ENCODE assay signal across 12 cellular contexts in the genomic region with DNA sequence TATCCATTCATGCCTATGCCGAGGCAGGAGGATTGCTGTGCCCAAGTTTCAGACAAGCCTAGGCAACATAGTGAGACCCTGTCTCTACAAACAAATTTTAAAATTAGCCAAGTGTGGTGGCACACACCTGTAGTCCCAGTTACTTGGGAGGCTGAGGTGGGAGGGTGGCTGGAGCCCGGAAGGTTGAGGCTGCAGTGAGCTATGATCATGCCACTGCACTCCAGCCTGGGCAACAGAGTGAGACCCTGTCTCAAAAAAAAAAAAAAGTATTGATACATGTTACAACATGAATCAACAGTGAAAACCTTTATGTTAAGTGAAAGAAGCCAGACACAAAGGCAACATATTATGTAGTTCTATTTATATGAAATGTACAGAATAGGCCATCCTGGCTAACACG. TPM values are rescaled to one million over a fixed set of nuclear protein-coding genes. Genes with fewer than 3 reads are reported as not detected.
DNase-seq lines count a peak whose midpoint lies in the region; ATAC-seq and TF ChIP-seq lines count a peak whose summit lies in the region.
"Not testable (repeated sequence)": the region's sequence is repeated elsewhere in the genome, so short reads cannot be mapped to it uniquely, and the experiment has no call there.
"Had no signal": no experiment of that assay in that cellular context is flagged by ENCODE, and none has a peak within 500 bp of the region (broad histone marks: within the 10 kb centered on the region; RNA-seq: fewer than 3 reads in every experiment).

No MANE protein-coding gene starts in this region.

- H3K4me2 ChIP-seq in BLaER1 treated with 17β-estradiol and CSF1 and Interleukin-3, amounts not matched to agents 10 nM and 100 nM = peak overlapping the region; percentile 63 to 96 (median 76); a peak in 19 of 22 replicates
- H3K4me2 ChIP-seq in Karpas-422 (ENCODE audit: low read depth, low read length, poor library complexity, severe bottlenecking) = not testable (repeated sequence)

- not testable (repeated sequence) for H3K4me1 Mint-ChIP-seq in WTC11
- H3K4me1 Mint-ChIP-seq in activated T-helper 17 cell treated with anti-CD3 and anti-CD28 coated beads, Interleukin-2, amount 50 U/mL, for 72 hours = peaks cover 22% of the 10 kb centered on the region
- peaks cover 35% of the 10 kb centered on the region for H3K4me1 Mint-ChIP-seq in central memory CD8-positive, alpha-beta T cell
- peaks cover 21 to 28% of the 10 kb centered on the region in 2 donors for H3K4me1 Mint-ChIP-seq in natural killer cell treated with Interleukin-12 subunit alpha and Interleukin-12 subunit beta and Interleukin-15 and Interleukin-18, amount 100 ng/mL, for 72 hours (ENCODE audit: low read depth in 2 of 2)

- CTCF ChIA-PET in WTC11 (lab: Charles Lee) = interaction anchor here (0.6 to 1.4 kb wide), 6 partner anchors 14 to 288 kb away, joined by 3 to 7 read pairs (median 3); no protein-coding TSS in a partner anchor

- H3K79me2 ChIP-seq in Karpas-422 (ENCODE audit: low read length) = not testable (repeated sequence)

- H2AFZ ChIP-seq in Karpas-422 (ENCODE audit: low read length) = not testable (repeated sequence)

- not testable (repeated sequence) for H3K9me2 ChIP-seq in Karpas-422 (replicated peaks; ENCODE audit: insufficient read depth, low read length)

- H3K4me3 ChIP-seq in BLaER1 treated with 17β-estradiol and CSF1 and Interleukin-3, amounts not matched to agents 10 nM and 100 nM; Karpas-422 (ENCODE audit: low read length): not testable (repeated sequence)

- H3K27me3 ChIP-seq in BLaER1 treated with 17β-estradiol and CSF1 and Interleukin-3, amounts not matched to agents 10 nM and 100 nM; Karpas-422 (ENCODE audit: low read length): not testable (repeated sequence)

- H3K36me3 ChIP-seq in BLaER1 treated with 17β-estradiol and CSF1 and Interleukin-3, amounts not matched to agents 10 nM and 100 nM; Karpas-422 (ENCODE audit: insufficient read depth, low read length): not testable (repeated sequence)

- H3K27me3 Mint-ChIP-seq in WTC11 (ENCODE audit: low read depth); activated T-helper 17 cell treated with anti-CD3 and anti-CD28 coated beads, Interleukin-2, amount 50 U/mL, for 72 hours: not testable (repeated sequence)
- H3K27me3 Mint-ChIP-seq in central memory CD8-positive, alpha-beta T cell = peaks cover 10% of the 10 kb centered on the region
- H3K27me3 Mint-ChIP-seq in natural killer cell treated with Interleukin-12 subunit alpha and Interleukin-12 subunit beta and Interleukin-15 and Interleukin-18, amount 100 ng/mL, for 72 hours = peaks cover 28 to 32% of the 10 kb centered on the region in 2 donors

- ATAC-seq in WTC11; activated T-helper 17 cell treated with anti-CD3 and anti-CD28 coated beads, Interleukin-2, amount 50 U/mL, for 72 hours (replicated peaks); central memory CD8-positive, alpha-beta T cell (replicated peaks; ENCODE audit: extremely low read depth, poor library complexity, severe bottlenecking); natural killer cell treated with Interleukin-12 subunit alpha and Interleukin-12 subunit beta and Interleukin-15 and Interleukin-18, amount 100 ng/mL, for 72 hours: not testable (repeated sequence)

- H3K9me3 ChIP-seq in BLaER1 treated with 17β-estradiol and CSF1 and Interleukin-3, amounts not matched to agents 10 nM and 100 nM (replicated peaks in 1 of 11); Karpas-422 (ENCODE audit: low read length): not testable (repeated sequence)

- peaks cover 9 to 87% (median 34%) of the 10 kb centered on the region in 10 experiments for H3K4me1 ChIP-seq in BLaER1 treated with 17β-estradiol and CSF1 and Interleukin-3, amounts not matched to agents 10 nM and 100 nM
- H3K4me1 ChIP-seq in Karpas-422 (ENCODE audit: low read length) = not testable (repeated sequence)

- H3K36me3 Mint-ChIP-seq in WTC11; activated T-helper 17 cell treated with anti-CD3 and anti-CD28 coated beads, Interleukin-2, amount 50 U/mL, for 72 hours (ENCODE audit: low read depth); central memory CD8-positive, alpha-beta T cell (ENCODE audit: insufficient read depth); natural killer cell treated with Interleukin-12 subunit alpha and Interleukin-12 subunit beta and Interleukin-15 and Interleukin-18, amount 100 ng/mL, for 72 hours: not testable (repeated sequence)

- POLR2A ChIA-PET in WTC11 (lab: Charles Lee) = not testable (repeated sequence)

- not testable (repeated sequence) for H3K9me3 Mint-ChIP-seq in WTC11; activated T-helper 17 cell treated with anti-CD3 and anti-CD28 coated beads, Interleukin-2, amount 50 U/mL, for 72 hours; central memory CD8-positive, alpha-beta T cell; natural killer cell treated with Interleukin-12 subunit alpha and Interleukin-12 subunit beta and Interleukin-15 and Interleukin-18, amount 100 ng/mL, for 72 hours

- TF ChIP-seq CTCF in WTC11 (IDR thresholded peaks at IDR 0.05) = not testable (repeated sequence)

- H3K9ac ChIP-seq in BLaER1 treated with 17β-estradiol and CSF1 and Interleukin-3, amounts not matched to agents 10 nM and 100 nM = peak overlapping the region in 4 of 11 experiments; percentile 35 to 79 (median 56); a peak in 5 of 22 replicates
- H3K9ac ChIP-seq in Karpas-422 (ENCODE audit: low read length) = not testable (repeated sequence)

- H4K20me1 ChIP-seq in BLaER1 treated with 17β-estradiol and CSF1 and Interleukin-3, amounts not matched to agents 10 nM and 100 nM; Karpas-422 (ENCODE audit: insufficient read depth, low read depth, low read length): not testable (repeated sequence)

- peak overlapping the region in 8 of 11 experiments; percentile 30 to 95 (median 82); a peak in 15 of 22 replicates for H3K27ac ChIP-seq in BLaER1 treated with 17β-estradiol and CSF1 and Interleukin-3, amounts not matched to agents 10 nM and 100 nM
- H3K27ac ChIP-seq in Karpas-422 (ENCODE audit: low read length) = not testable (repeated sequence)

- not testable (repeated sequence) for H3K4me3 Mint-ChIP-seq in WTC11
- peak overlapping the region; percentile 36 for H3K4me3 Mint-ChIP-seq in activated T-helper 17 cell treated with anti-CD3 and anti-CD28 coated beads, Interleukin-2, amount 50 U/mL, for 72 hours
- peak overlapping the region; percentile 18 for H3K4me3 Mint-ChIP-seq in central memory CD8-positive, alpha-beta T cell
- peak overlapping the region; percentile 47 for H3K4me3 Mint-ChIP-seq in natural killer cell treated with Interleukin-12 subunit alpha and Interleukin-12 subunit beta and Interleukin-15 and Interleukin-18, amount 100 ng/mL, for 72 hours

- H3K27ac Mint-ChIP-seq in WTC11; activated T-helper 17 cell treated with anti-CD3 and anti-CD28 coated beads, Interleukin-2, amount 50 U/mL, for 72 hours; natural killer cell treated with Interleukin-12 subunit alpha and Interleukin-12 subunit beta and Interleukin-15 and Interleukin-18, amount 100 ng/mL, for 72 hours: not testable (repeated sequence)
- H3K27ac Mint-ChIP-seq in central memory CD8-positive, alpha-beta T cell (ENCODE audit: low read depth) = peak overlapping the region; percentile 83

- peak; percentile 23 for DNase-seq in Karpas-422
- not testable (repeated sequence) for DNase-seq in WTC11 (ENCODE audit: low spot score); central memory CD8-positive, alpha-beta T cell (ENCODE audit: low spot score in 2 of 2); natural killer cell treated with Interleukin-12 subunit alpha and Interleukin-12 subunit beta and Interleukin-15 and Interleukin-18, amount 100 ng/mL, for 72 hours (ENCODE audit: low spot score)

TF ChIP-seq in WTC11, 78 proteins besides CTCF, POLR2A, EP300 and RAD21:
- peak; percentile 53; the same call in 1 of the 2 replicates for TF ChIP-seq ZNF121 (CRISPR knock-in tag; IDR thresholded peaks at IDR 0.05)
TF ChIP-seq in WTC11: peak in this region for 1; not testable (repeated sequence) for 77.

RNA-seq across cellular contexts. Expression of gene ZNF683, which starts 12.5 kb away (rescaled TPM):
- total RNA-seq in Karpas-422 (2014; rRNA removed; shearing (Covaris generic); ENCODE audit: low replicate concordance) = not detected in 2 replicates
- total RNA-seq in WTC11 (2021) = not detected in 3 replicates
- total RNA-seq in activated T-helper 17 cell treated with anti-CD3 and anti-CD28 coated beads, Interleukin-2, amount 50 U/mL, for 72 hours = not detected
- total RNA-seq in natural killer cell treated with Interleukin-12 subunit alpha and Interleukin-12 subunit beta and Interleukin-15 and Interleukin-18, amount 100 ng/mL, for 72 hours = not detected
- total RNA-seq: H1, IMR-90, M059J, OCI-LY7, SK-MEL-5 had no signal

RNA-seq across cellular contexts. Expression of gene LIN28A, which starts 25.6 kb away (rescaled TPM):
- total RNA-seq in Karpas-422 (2014; rRNA removed; shearing (Covaris generic); ENCODE audit: low replicate concordance) = 0.04 TPM in 1 of 2 replicates, not detected in the other
- 1,150 to 1,251 TPM (median 1,185 TPM) in 3 replicates for total RNA-seq in WTC11 (2021)
- total RNA-seq in activated T-helper 17 cell treated with anti-CD3 and anti-CD28 coated beads, Interleukin-2, amount 50 U/mL, for 72 hours = not detected
- not detected for total RNA-seq in natural killer cell treated with Interleukin-12 subunit alpha and Interleukin-12 subunit beta and Interleukin-15 and Interleukin-18, amount 100 ng/mL, for 72 hours
- total RNA-seq: B cell, IMR-90, M059J, OCI-LY7, SK-MEL-5 had no signal

RNA-seq across cellular contexts. Expression of gene CRYBG2, which starts 31.1 kb away (rescaled TPM):
- 1.3 TPM in 1 of 2 replicates, not detected in the other for total RNA-seq in Karpas-422 (2014; rRNA removed; shearing (Covaris generic); ENCODE audit: low replicate concordance)
- 14.4 to 21.1 TPM (median 17.8 TPM) in 3 replicates for total RNA-seq in WTC11 (2021)
- 10 to 100 TPM in 1 of 2 donors, under 1 TPM in 1; 0.37 to 13.6 TPM for total RNA-seq in activated T-helper 17 cell treated with anti-CD3 and anti-CD28 coated beads, Interleukin-2, amount 50 U/mL, for 72 hours
- total RNA-seq in natural killer cell treated with Interleukin-12 subunit alpha and Interleukin-12 subunit beta and Interleukin-15 and Interleukin-18, amount 100 ng/mL, for 72 hours = under 1 TPM in 1 of 2 donors, not detected in 1; 0.95 TPM
- total RNA-seq: IMR-90, SK-MEL-5 had no signal

RNA-seq across cellular contexts. Expression of gene DHDDS, which starts 47.1 kb away (rescaled TPM):
- total RNA-seq in Karpas-422 (2014; rRNA removed; shearing (Covaris generic); ENCODE audit: low replicate concordance) = 17.0 and 31.1 TPM in 2 replicates
- total RNA-seq in WTC11 (2021) = 44.9 to 55.4 TPM (median 47.1 TPM) in 3 replicates
- total RNA-seq in activated T-helper 17 cell treated with anti-CD3 and anti-CD28 coated beads, Interleukin-2, amount 50 U/mL, for 72 hours = 10 to 100 TPM; 55.7 to 56.6 TPM
- 10 to 100 TPM; 63.5 to 87.7 TPM for total RNA-seq in natural killer cell treated with Interleukin-12 subunit alpha and Interleukin-12 subunit beta and Interleukin-15 and Interleukin-18, amount 100 ng/mL, for 72 hours

Comparison
In these comparisons a context has a peak if more than half of its experiments do, and no peak if none do; other contexts are left out.
1. RNA of gene LIN28A, which starts 25.6 kb away (total RNA-seq): 1,150 to 1,251 TPM in WTC11; 0.04 TPM in Karpas-422, not detected in activated T-helper 17 cell treated with anti-CD3 and anti-CD28 coated beads, Interleukin-2, amount 50 U/mL, for 72 hours and not detected in natural killer cell treated with Interleukin-12 subunit alpha and Interleukin-12 subunit beta and Interleukin-15 and Interleukin-18, amount 100 ng/mL, for 72 hours; every median in the first group is over 1,000 times any median in the second.